20 cellular contexts compared by ENCODE assay signal in the genomic region with DNA sequence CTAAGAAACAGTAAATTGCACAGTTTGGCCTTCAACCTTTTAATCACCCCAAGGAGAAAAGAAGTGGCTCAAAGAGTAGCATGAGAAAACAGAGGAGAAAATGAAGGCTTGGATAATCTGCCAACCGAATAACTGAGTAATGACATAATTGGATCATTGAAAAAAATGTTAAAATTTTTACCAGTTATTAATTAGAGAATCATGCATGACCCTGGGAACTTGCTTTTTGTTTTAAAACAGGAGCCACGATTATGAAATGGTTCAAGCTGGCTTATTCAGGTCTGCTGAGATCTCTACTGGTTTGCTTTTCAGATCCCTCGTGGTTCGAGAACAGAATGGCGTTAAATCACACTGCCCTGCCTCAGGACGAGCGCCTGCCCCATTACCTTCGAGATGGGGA. TPM values are rescaled to one million over a fixed set of nuclear protein-coding genes. Genes with fewer than 3 reads are reported as not detected.
DNase-seq lines count a peak whose midpoint lies in the region; FAIRE-seq and TF ChIP-seq lines count a peak whose summit lies in the region.
"Had no signal": no experiment of that assay in that cellular context is flagged by ENCODE, and none has a peak within 500 bp of the region (broad histone marks: within the 10 kb centered on the region; RNA-seq: fewer than 3 reads in every experiment).

A gene with protein sequence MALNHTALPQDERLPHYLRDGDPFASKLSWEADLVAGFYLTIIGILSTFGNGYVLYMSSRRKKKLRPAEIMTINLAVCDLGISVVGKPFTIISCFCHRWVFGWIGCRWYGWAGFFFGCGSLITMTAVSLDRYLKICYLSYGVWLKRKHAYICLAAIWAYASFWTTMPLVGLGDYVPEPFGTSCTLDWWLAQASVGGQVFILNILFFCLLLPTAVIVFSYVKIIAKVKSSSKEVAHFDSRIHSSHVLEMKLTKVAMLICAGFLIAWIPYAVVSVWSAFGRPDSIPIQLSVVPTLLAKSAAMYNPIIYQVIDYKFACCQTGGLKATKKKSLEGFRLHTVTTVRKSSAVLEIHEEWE (plus strand): TSS at position 301 of the 400 bp plus-strand sequence. CDS start 35 bp downstream, at position 336.

- DNase-seq in mammary epithelial cell: no peak
- no peak for DNase-seq in breast epithelium (ENCODE audit: low spot score in 2 of 2)
- DNase-seq in astrocyte (ENCODE audit: low read depth): no peak
- DNase-seq in activated CD4-positive, alpha-beta T cell treated with anti-CD3 and anti-CD28 coated beads, Interleukin-2, amount 50 U/mL, for 1 hour: no peak
- DNase-seq in testis: no peak
- no peak for DNase-seq in NCI-H82 treated with DMSO at 0.1 percent for 48 hours (lab: John Stamatoyannopoulos, UW; ENCODE audit: unreplicated experiment)
- no peak for DNase-seq in NCI-H2227 treated with DMSO at 0.1 percent for 48 hours (lab: John Stamatoyannopoulos, UW)
- DNase-seq: COR-L47, DMS53, H9, NCI-H1048, NCI-H1694 treated with DMSO at 0.1 percent for 48 hours, NCI-H446, Peyer's patch, Right ventricle myocardium superior had no signal

- H4K20me1 ChIP-seq in mammary epithelial cell (ENCODE audit: insufficient read depth, low read length) (no peaks in the 10 kb centered on the region), astrocyte (ENCODE audit: insufficient read depth, low read length) (no peaks in the 10 kb centered on the region)

- H3K9ac ChIP-seq in mammary epithelial cell (ENCODE audit: insufficient read depth, low read length): no peak within 1 kb of the TSS
- H3K9ac ChIP-seq in astrocyte (ENCODE audit: low read length): no peak within 1 kb of the TSS

- no peaks in the 10 kb centered on the region for H3K36me3 ChIP-seq in mammary epithelial cell (ENCODE audit: insufficient read depth, low read length)
- H3K36me3 ChIP-seq in breast epithelium: no peaks in the 10 kb centered on the region
- no peaks in the 10 kb centered on the region for H3K36me3 ChIP-seq in astrocyte (ENCODE audit: insufficient read depth, low read length)
- H3K36me3 ChIP-seq in testis (ENCODE audit: low read depth, missing control alignments): no peaks in the 10 kb centered on the region
- H3K36me3 ChIP-seq: Peyer's patch had no signal

- H3K27ac ChIP-seq in mammary epithelial cell (ENCODE audit: insufficient read depth, low read depth, low read length): no peak within 1 kb of the TSS
- no peak within 1 kb of the TSS for H3K27ac ChIP-seq in breast epithelium
- no peak within 1 kb of the TSS for H3K27ac ChIP-seq in astrocyte (ENCODE audit: low read depth, low read length)
- H3K27ac ChIP-seq in testis: no peak within 1 kb of the TSS
- H3K27ac ChIP-seq: Peyer's patch had no signal

- H3K27ac Mint-ChIP-seq in astrocyte (ENCODE audit: unreplicated experiment) (no peak within 1 kb of the TSS), nephron (peak within 1 kb of the TSS; percentile 21 to 62 (median 47))
- H3K27ac Mint-ChIP-seq: CD14-positive monocyte had no signal

- no peak for FAIRE-seq in astrocyte (lab: Jason Lieb, UNC)
- FAIRE-seq: GM18507 had no signal

- no peak within 1 kb of the TSS for H3K4me3 ChIP-seq in mammary epithelial cell (replicated peaks in 1 of 3; ENCODE audit: insufficient read depth in 1 of 3, low read depth in 2 of 3, low read length in 3 of 3)
- H3K4me3 ChIP-seq in breast epithelium: no peak within 1 kb of the TSS
- no peak within 1 kb of the TSS for H3K4me3 ChIP-seq in astrocyte (ENCODE audit: insufficient read depth, low read depth, low read length)
- H3K4me3 ChIP-seq in testis: no peak within 1 kb of the TSS

- in situ Hi-C loops in mammary epithelial cell (cut with MboI; ENCODE audit: low sequenced_read_pairs in 2 of 2): loop anchor here (5.0 to 25.0 kb wide), 4 partner anchors 149 to 1643 kb away; no protein-coding TSS in a partner anchor

- H3K27me3 Mint-ChIP-seq in astrocyte (ENCODE audit: low read depth, unreplicated experiment) (peaks cover 7% of the 10 kb centered on the region), nephron (ENCODE audit: low read depth) (peaks cover 4% of the 10 kb centered on the region)

- H3K4me1 ChIP-seq in mammary epithelial cell (ENCODE audit: insufficient read depth, low read length) (peaks cover 9% of the 10 kb centered on the region), breast epithelium (no peaks in the 10 kb centered on the region), astrocyte (ENCODE audit: insufficient read depth, low read length) (peaks cover 5% of the 10 kb centered on the region), testis (no peaks in the 10 kb centered on the region)
- H3K4me1 ChIP-seq: Peyer's patch had no signal

- peak within 1 kb of the TSS; percentile 76 for H3K4me2 ChIP-seq in mammary epithelial cell (ENCODE audit: insufficient read depth, low read depth, low read length)
- H3K4me2 ChIP-seq in astrocyte (ENCODE audit: low read length): peak within 1 kb of the TSS; percentile 63

- 71% methylated on average over 8 of the region's 8 CpGs for WGBS in mammary epithelial cell (ENCODE audit: low coverage, missing lambda C conversion rate)
- WGBS in testis, 2 donors: 80 to 86% methylated on average over 8 of the region's 8 CpGs

- H3K27me3 ChIP-seq in mammary epithelial cell (ENCODE audit: insufficient read depth, low read length) (no peaks in the 10 kb centered on the region), breast epithelium (no peaks in the 10 kb centered on the region), astrocyte (ENCODE audit: insufficient read depth, low read length) (peaks cover 5% of the 10 kb centered on the region), testis (no peaks in the 10 kb centered on the region)
- H3K27me3 ChIP-seq: Peyer's patch had no signal

- H2AFZ ChIP-seq in mammary epithelial cell (ENCODE audit: low read depth, low read length) (peak within 1 kb of the TSS; percentile 89), astrocyte (ENCODE audit: low read depth, low read length) (no peak within 1 kb of the TSS)

- TF ChIP-seq CTCF in mammary epithelial cell (conservative IDR thresholded peaks at IDR 0.05 in 1 of 2, IDR thresholded peaks at IDR 0.05 in 1 of 2; ENCODE audit: extremely low read depth in 1 of 2, insufficient read depth in 1 of 2, low read depth in 1 of 2, low read length in 2 of 2) (no peak), breast epithelium (IDR thresholded peaks at IDR 0.05) (no peak), astrocyte (IDR thresholded peaks at IDR 0.05; ENCODE audit: insufficient read depth, low read depth, low read length) (no peak), nephron (IDR thresholded peaks at IDR 0.05; ENCODE audit: unreplicated experiment in 3 of 3) (no peak), testis (IDR thresholded peaks at IDR 0.05) (no peak)

- H3K9me3 Mint-ChIP-seq in astrocyte (ENCODE audit: unreplicated experiment) (no peaks in the 10 kb centered on the region), nephron (no peaks in the 10 kb centered on the region)
- H3K9me3 Mint-ChIP-seq: CD14-positive monocyte, H9, IgD-negative memory B cell had no signal

- H3K79me2 ChIP-seq in mammary epithelial cell (ENCODE audit: insufficient read depth, low read length) (no peaks in the 10 kb centered on the region), astrocyte (ENCODE audit: insufficient read depth, low read length) (no peaks in the 10 kb centered on the region)

- H3K9me3 ChIP-seq in mammary epithelial cell (replicated peaks; ENCODE audit: insufficient read depth, low read length): no peaks in the 10 kb centered on the region
- no peaks in the 10 kb centered on the region for H3K9me3 ChIP-seq in breast epithelium
- no peaks in the 10 kb centered on the region for H3K9me3 ChIP-seq in astrocyte (ENCODE audit: insufficient read depth, low read depth, low read length)
- no peaks in the 10 kb centered on the region for H3K9me3 ChIP-seq in testis
- H3K9me3 ChIP-seq: Peyer's patch had no signal

- dilution Hi-C loops in mammary epithelial cell (cut with HindIII; ENCODE audit: low sequenced_read_pairs): no loop called here

- H3K4me3 Mint-ChIP-seq in astrocyte (ENCODE audit: unreplicated experiment): no peak within 1 kb of the TSS
- no peak within 1 kb of the TSS for H3K4me3 Mint-ChIP-seq in nephron
- H3K4me3 Mint-ChIP-seq: CD14-positive monocyte, H9, IgD-negative memory B cell had no signal

- TF ChIP-seq POLR2A in breast epithelium (IDR thresholded peaks at IDR 0.05) (no peak), testis (IDR thresholded peaks at IDR 0.05) (no peak)

- H3K36me3 Mint-ChIP-seq in astrocyte (ENCODE audit: low read depth, unreplicated experiment): no peaks in the 10 kb centered on the region
- no peaks in the 10 kb centered on the region for H3K36me3 Mint-ChIP-seq in nephron (ENCODE audit: low read depth)
- H3K36me3 Mint-ChIP-seq: CD14-positive monocyte, IgD-negative memory B cell had no signal

- intact Hi-C loops in mammary epithelial cell (cut with micrococcal nuclease) (loop anchor here (2.0 to 10.0 kb wide), 2 partner anchors 47 to 1273 kb away; no protein-coding TSS in a partner anchor), breast epithelium (cut with DNase I; ENCODE audit: low total_unique reads) (no loop called here), testis (cut with DNase I; ENCODE audit: low total_unique reads) (loop anchor here (10.0 kb wide), 2 partner anchors 147 to 367 kb away; no protein-coding TSS in a partner anchor)

- H3K4me1 Mint-ChIP-seq in astrocyte (ENCODE audit: low read depth, unreplicated experiment): peaks cover 10% of the 10 kb centered on the region
- peaks cover 7% of the 10 kb centered on the region for H3K4me1 Mint-ChIP-seq in nephron

- TSS peak; percentile 98 for BruUV-seq in mammary epithelial cell (replicated peaks; lab: Mats Ljungman, UMichigan)

- CTCF ChIA-PET in mammary epithelial cell (lab: Charles Lee; ENCODE audit: low non-redundant PET): no interaction called here

RNA-seq across cellular contexts. Expression of the gene that starts here (rescaled TPM):
- total RNA-seq in mammary epithelial cell: not detected
- not detected for polyA plus RNA-seq in mammary epithelial cell
- polyA minus RNA-seq in mammary epithelial cell: not detected
- total RNA-seq in breast epithelium: not detected
- total RNA-seq in astrocyte: not detected in 2 replicates
- total RNA-seq in testis: 1 to 10 TPM; 6.3 to 7.3 TPM
- 17.3 TPM for polyA plus RNA-seq in testis (ENCODE audit: insufficient read depth, low read depth, low replicate concordance)
- total RNA-seq: A172, H9, Peyer's patch, Right ventricle myocardium superior had no signal
- polyA plus RNA-seq: CD14-positive monocyte, IgD-negative memory B cell had no signal

Comparison
In these comparisons a context has a peak if more than half of its experiments do, and no peak if none do; other contexts are left out.
1. RNA of the gene that starts here (polyA plus RNA-seq): 17.3 TPM in testis (single experiment); not detected in mammary epithelial cell (single experiment); every median in the first group is over 10 times any median in the second.